In genomic region chr13:102599451-102600012, GRCh38 we compare ENCODE assay signal across 12 cellular contexts. TPM values are rescaled to one million over a fixed set of nuclear protein-coding genes. Genes with fewer than 3 reads are reported as not detected.
DNase-seq lines count a peak whose midpoint lies in the region; ATAC-seq and TF ChIP-seq lines count a peak whose summit lies in the region.
"Had no signal": no experiment of that assay in that cellular context is flagged by ENCODE, and none has a peak within 500 bp of the region (broad histone marks: within the 10 kb centered on the region; RNA-seq: fewer than 3 reads in every experiment).

No MANE protein-coding gene starts in this region.

- H3K27me3 Mint-ChIP-seq in T-helper 17 cell, result no peaks in the 10 kb centered on the region
- H3K27me3 Mint-ChIP-seq in glutamatergic neuron (ENCODE audit: unreplicated experiment), result peaks cover 5% of the 10 kb centered on the region

- ATAC-seq in T-helper 17 cell (no peak), right cardiac atrium (no peak), HG03108 (IDR thresholded peaks at IDR 0.05; ENCODE audit: unreplicated experiment) (no peak)

- H3K9me3 ChIP-seq in T-helper 17 cell (ENCODE audit: control insufficient read depth, low read length, poor library complexity, severe bottlenecking) (no peaks in the 10 kb centered on the region), right cardiac atrium (ENCODE audit: control insufficient read depth, low read length) (no peaks in the 10 kb centered on the region)
- H3K9me3 ChIP-seq: right atrium auricular region had no signal

- intact Hi-C loops in right cardiac atrium (cut with DNase I), result loop anchor here in 2 of 4 donors (5.0 kb wide), 1 partner anchor 248 kb away; the partner anchor contains the start of gene ERCC5 (in 2 of the 2)

- H3K27ac Mint-ChIP-seq in T-helper 17 cell (peak overlapping the region; percentile 100), glutamatergic neuron (ENCODE audit: unreplicated experiment) (peak overlapping the region; percentile 45)

- TF ChIP-seq CTCF in GM06990 (IDR thresholded peaks at IDR 0.05; ENCODE audit: insufficient read depth, low read length, poor library complexity, severe bottlenecking) (no peak), glutamatergic neuron (IDR thresholded peaks at IDR 0.05; ENCODE audit: partially characterized antibody, unreplicated experiment) (no peak)

- DNase-seq in AML-193 (lab: John Stamatoyannopoulos, UW) (peak; percentile 14 to 21), GM06990 (ENCODE audit: extremely low read depth, insufficient read length) (no peak), T-helper 17 cell (no peak), glutamatergic neuron (no peak), right cardiac atrium (no peak), NCI-H1092 (lab: John Stamatoyannopoulos, UW) (no peak)
- no peak for DNase-seq in effector CD4-positive, alpha-beta T cell
- DNase-seq: activated CD4-positive, CD25-positive, alpha-beta regulatory T cell treated with anti-CD3 and anti-CD28 coated beads, Interleukin-2, amount 50 U/mL, for 72 hours; Calu3; Right ventricle myocardium superior had no signal

- peaks cover 9% of the 10 kb centered on the region for H3K9me3 Mint-ChIP-seq in glutamatergic neuron (ENCODE audit: unreplicated experiment)

- H3K4me3 Mint-ChIP-seq in T-helper 17 cell (peak overlapping the region; percentile 98), glutamatergic neuron (ENCODE audit: unreplicated experiment) (peak overlapping the region; percentile 98)

- H3K36me3 Mint-ChIP-seq in T-helper 17 cell (ENCODE audit: low read depth) (peaks cover 8% of the 10 kb centered on the region), glutamatergic neuron (ENCODE audit: unreplicated experiment) (no peaks in the 10 kb centered on the region)

- H3K4me3 ChIP-seq in GM06990 (replicated peaks; ENCODE audit: low read depth, low read length) (peak overlapping the region; percentile 75), right cardiac atrium (ENCODE audit: low read length) (no peak overlapping the region)
- H3K4me3 ChIP-seq: right atrium auricular region had no signal

- peaks cover 1% of the 10 kb centered on the region; the same call in 1 of the 2 replicates for H3K36me3 ChIP-seq in GM06990 (ENCODE audit: control insufficient read depth, insufficient read depth, low read length)
- H3K36me3 ChIP-seq: right atrium auricular region had no signal

- H3K4me1 Mint-ChIP-seq in T-helper 17 cell, result peaks cover 69% of the 10 kb centered on the region
- H3K4me1 Mint-ChIP-seq in glutamatergic neuron (ENCODE audit: low read depth, unreplicated experiment), result peaks cover 28% of the 10 kb centered on the region

- 65% methylated on average over 3 of the region's 3 CpGs for WGBS in right cardiac atrium

- peaks cover 6% of the 10 kb centered on the region for H3K4me1 ChIP-seq in right cardiac atrium (ENCODE audit: control insufficient read depth, insufficient read depth, low read length)

- H3K27ac ChIP-seq in right cardiac atrium (ENCODE audit: low read length), result no peak overlapping the region
- H3K27ac ChIP-seq: right atrium auricular region had no signal

- H3K27me3 ChIP-seq in GM06990 (replicated peaks; ENCODE audit: control insufficient read depth, insufficient read depth, low read length) (no peaks in the 10 kb centered on the region), right cardiac atrium (ENCODE audit: control insufficient read depth, insufficient read depth) (no peaks in the 10 kb centered on the region)
- H3K27me3 ChIP-seq: right atrium auricular region had no signal

RNA-seq across cellular contexts. Expression of gene TPP2, which starts 2.7 kb away (rescaled TPM):
- total RNA-seq in T-helper 17 cell (100 to 1,000 TPM in 1 of 2 donors, 10 to 100 TPM in 1; 92.5 to 124 TPM), glutamatergic neuron (ENCODE audit: unreplicated experiment) (84.6 TPM), right cardiac atrium (10 to 100 TPM; 29.2 to 35.1 (median 32.7) TPM)
- 22.4 TPM for polyA plus RNA-seq in right cardiac atrium

Comparison
In these comparisons a context has a peak if more than half of its experiments do, and no peak if none do; other contexts are left out.
1. DNase-seq: peak in AML-193 (2 of 2); none in GM06990 (single experiment), T-helper 17 cell (0 of 3), glutamatergic neuron (single experiment), effector CD4-positive, alpha-beta T cell (single experiment), right cardiac atrium (0 of 3) and NCI-H1092 (single experiment).